8 cellular contexts compared by ENCODE assay signal in the genomic region with DNA sequence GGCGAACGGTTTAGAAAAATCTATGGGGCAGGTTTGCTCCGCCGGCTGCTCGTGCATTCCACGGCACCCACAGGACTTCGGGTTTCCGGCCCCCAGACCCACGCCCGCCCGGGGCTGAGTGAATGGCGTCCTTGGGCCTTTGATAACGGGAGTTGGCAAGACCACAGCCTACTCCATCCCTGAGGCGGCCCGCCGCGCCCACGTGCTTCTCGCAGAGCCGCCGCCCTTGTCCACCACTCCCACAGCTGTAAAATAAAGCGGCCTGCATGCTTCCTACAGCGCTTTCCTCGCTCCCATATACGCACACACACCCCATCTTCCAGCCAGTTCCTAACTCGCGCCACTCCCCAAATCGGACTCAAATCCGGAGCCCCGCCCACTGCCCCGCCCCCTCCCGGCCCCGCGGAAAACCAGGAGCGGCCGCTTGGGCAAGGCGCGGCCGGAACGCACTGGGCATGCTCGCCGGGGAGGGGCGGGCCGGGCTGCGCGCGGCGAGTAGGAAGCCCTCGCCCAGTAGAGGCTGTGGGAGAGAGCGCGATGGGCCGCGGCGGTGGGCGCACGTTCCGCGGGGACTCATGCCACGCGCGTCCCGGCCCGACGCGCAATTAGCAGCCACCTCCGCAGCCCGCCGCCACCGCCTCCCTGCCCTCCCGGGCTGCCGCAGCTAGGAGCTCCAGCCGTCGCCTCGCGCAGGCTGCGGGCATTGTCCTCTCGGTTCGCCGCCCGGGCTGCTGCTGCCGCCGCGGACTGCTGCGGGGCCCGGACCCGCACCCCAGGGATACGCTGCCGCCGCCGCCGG. TPM values are rescaled to one million over a fixed set of nuclear protein-coding genes. Genes with fewer than 3 reads are reported as not detected.
A peak's percentile ranks its signal among the peaks of the same experiment; 100 is the strongest.
DNase-seq lines count a peak whose midpoint lies in the region; ATAC-seq lines count a peak whose summit lies in the region.

Gene RAP2B (plus strand): TSS at position 513 of the 799 bp plus-strand sequence. CDS start 468 bp downstream, outside the sequence.

- peak within 1 kb of the TSS; percentile 88 for H3K4me3 ChIP-seq in endocrine pancreas (ENCODE audit: control insufficient read depth, insufficient read depth, low read length)

- peak; percentile 98 for DNase-seq in CD1c-positive myeloid dendritic cell (ENCODE audit: extremely low spot score)
- peak; percentile 94 to 99 for DNase-seq in NOMO-1 (lab: John Stamatoyannopoulos, UW; ENCODE audit: unreplicated experiment in 2 of 2)
- peak; percentile 98 for DNase-seq in activated CD8-positive, alpha-beta memory T cell treated with anti-CD3 and anti-CD28 coated beads, Interleukin-2, amount 10 ng/mL, durations not matched to agents 7 days and 5 days
- DNase-seq in mesenteric fat pad (ENCODE audit: low spot score) = peak; percentile 99
- peak; percentile 94 for DNase-seq in stimulated activated CD8-positive, alpha-beta memory T cell treated with anti-CD3 and anti-CD28 coated beads, Interleukin-15, amount 100 ng/mL, for 1 hour (ENCODE audit: low read depth)

- H3K36me3 ChIP-seq in endocrine pancreas (ENCODE audit: control insufficient read depth, insufficient read depth, low read length) = no peaks in the 10 kb centered on the region

- H3K27me3 Mint-ChIP-seq in activated CD8-positive, alpha-beta memory T cell treated with anti-CD3 and anti-CD28 coated beads, Interleukin-2, amount 10 ng/mL, durations not matched to agents 7 days and 5 days = no peaks in the 10 kb centered on the region

- CTCF ChIA-PET in activated CD8-positive, alpha-beta memory T cell treated with anti-CD3 and anti-CD28 coated beads, Interleukin-2, amount 10 ng/mL, durations not matched to agents 7 days and 5 days (lab: Charles Lee) = interaction anchor here (0.9 to 6.5 kb wide), 8 partner anchors 8 to 434 kb away, joined by 3 to 35 read pairs (median 7); no protein-coding TSS in a partner anchor

- H3K9me3 Mint-ChIP-seq in activated CD8-positive, alpha-beta memory T cell treated with anti-CD3 and anti-CD28 coated beads, Interleukin-2, amount 10 ng/mL, durations not matched to agents 7 days and 5 days (ENCODE audit: low read depth) = no peaks in the 10 kb centered on the region

- peaks cover 39% of the 10 kb centered on the region for H3K36me3 Mint-ChIP-seq in activated CD8-positive, alpha-beta memory T cell treated with anti-CD3 and anti-CD28 coated beads, Interleukin-2, amount 10 ng/mL, durations not matched to agents 7 days and 5 days

- no peaks in the 10 kb centered on the region for H3K9me3 ChIP-seq in endocrine pancreas (ENCODE audit: control insufficient read depth, low read length)

- H3K4me1 Mint-ChIP-seq in activated CD8-positive, alpha-beta memory T cell treated with anti-CD3 and anti-CD28 coated beads, Interleukin-2, amount 10 ng/mL, durations not matched to agents 7 days and 5 days = peaks cover 41% of the 10 kb centered on the region

- H3K4me1 ChIP-seq in endocrine pancreas (ENCODE audit: control insufficient read depth, insufficient read depth, low read length) = peaks cover 4% of the 10 kb centered on the region

- H3K27me3 ChIP-seq in endocrine pancreas (ENCODE audit: control insufficient read depth, insufficient read depth, low read length) = no peaks in the 10 kb centered on the region

- peak within 1 kb of the TSS; percentile 99 for H3K4me3 Mint-ChIP-seq in activated CD8-positive, alpha-beta memory T cell treated with anti-CD3 and anti-CD28 coated beads, Interleukin-2, amount 10 ng/mL, durations not matched to agents 7 days and 5 days

- H3K9ac ChIP-seq in endocrine pancreas (ENCODE audit: control insufficient read depth, insufficient read depth, low read length) = peak within 1 kb of the TSS; percentile 44

- H3K27ac Mint-ChIP-seq in activated CD8-positive, alpha-beta memory T cell treated with anti-CD3 and anti-CD28 coated beads, Interleukin-2, amount 10 ng/mL, durations not matched to agents 7 days and 5 days = peak within 1 kb of the TSS; percentile 95

- ATAC-seq in GM19397 (IDR thresholded peaks at IDR 0.05; ENCODE audit: unreplicated experiment) = peak; percentile 57
- peak; percentile 37 for ATAC-seq in HG03565 (IDR thresholded peaks at IDR 0.05; ENCODE audit: unreplicated experiment)
- peak; percentile 71 for ATAC-seq in activated CD8-positive, alpha-beta memory T cell treated with anti-CD3 and anti-CD28 coated beads, Interleukin-2, amount 10 ng/mL, durations not matched to agents 7 days and 5 days

RNA-seq across cellular contexts. Expression of gene RAP2B, which starts in this region (rescaled TPM):
- 10 to 100 TPM; 17.3 to 22.4 TPM for total RNA-seq in activated CD8-positive, alpha-beta memory T cell treated with anti-CD3 and anti-CD28 coated beads, Interleukin-2, amount 10 ng/mL, durations not matched to agents 7 days and 5 days
- 17.0 TPM for total RNA-seq in mesenteric fat pad

Comparison
In these comparisons a context has a peak if more than half of its experiments do, and no peak if none do; other contexts are left out.
1. Peak in every context shown above with its lines: DNase-seq, ATAC-seq and H3K4me3 ChIP-seq.